In genomic region chrX:104842646-104843045, GRCh38 we compare ENCODE assay signal across 27 cellular contexts.
DNase-seq lines count a peak whose midpoint lies in the region; ATAC-seq lines count a peak whose summit lies in the region.
"Had no signal": no experiment of that assay in that cellular context is flagged by ENCODE, and none has a peak within 500 bp of the region (broad histone marks: within the 10 kb centered on the region; RNA-seq: fewer than 3 reads in every experiment).

No MANE protein-coding gene starts in this region.

- intact Hi-C loops in right cardiac atrium (cut with DNase I), result no loop called here
- intact Hi-C loops in left cardiac atrium (cut with DNase I), result no loop called here

- DNase-seq in right cardiac atrium (peak in 2 of 3 donors; percentile 20 to 40), left cardiac atrium (no peak)
- DNase-seq: 8988T; ACHN; AML-193; BE2C; C1 segment of cervical spinal cord; Caco-2; Calu3; CD4-positive, alpha-beta memory T cell; CD4-positive, alpha-beta T cell; CD4-positive, CD25-positive, alpha-beta regulatory T cell; CD8-positive, alpha-beta memory T cell; CD8-positive, alpha-beta T cell; COR-L47; DMS 273 treated with DMSO at 0.1 percent for 48 hours; DMS153; DMS53; DMS79; DMS79 treated with DMSO at 0.1 percent for 48 hours; DND-41; EL had no signal

- no peaks in the 10 kb centered on the region for H3K4me1 ChIP-seq in right cardiac atrium (ENCODE audit: control insufficient read depth, insufficient read depth, low read length)
- H3K4me1 ChIP-seq: A549, BE2C, BLaER1, Caco-2 had no signal

- no peak overlapping the region for H3K4me3 ChIP-seq in right cardiac atrium (ENCODE audit: low read length)
- H3K4me3 ChIP-seq: A549; BLaER1; BLaER1 treated with 17β-estradiol and CSF1 and Interleukin-3, amounts not matched to agents 10 nM and 100 nM had no signal

- WGBS in right cardiac atrium, result 57% methylated on average over 4 of the region's 4 CpGs

- no peaks in the 10 kb centered on the region for H3K9me3 ChIP-seq in right cardiac atrium (ENCODE audit: control insufficient read depth, low read length)
- H3K9me3 ChIP-seq: A549, BE2C, BLaER1, Caco-2 had no signal

- H3K27me3 ChIP-seq in right cardiac atrium (ENCODE audit: control insufficient read depth, insufficient read depth), result no peaks in the 10 kb centered on the region
- H3K27me3 ChIP-seq: BE2C; BLaER1; BLaER1 treated with 17β-estradiol and CSF1 and Interleukin-3, amounts not matched to agents 10 nM and 100 nM had no signal

- no peak overlapping the region for H3K27ac ChIP-seq in right cardiac atrium (ENCODE audit: low read length)
- H3K27ac ChIP-seq: 22Rv1; A549; BLaER1; BLaER1 treated with 17β-estradiol and CSF1 and Interleukin-3, amounts not matched to agents 10 nM and 100 nM; C4-2B had no signal

- ATAC-seq in right cardiac atrium (no peak), left cardiac atrium (no peak)
- ATAC-seq: A549; CD8-positive, alpha-beta T cell had no signal
